ENCODE assay signal across 8 cellular contexts in the genomic region with DNA sequence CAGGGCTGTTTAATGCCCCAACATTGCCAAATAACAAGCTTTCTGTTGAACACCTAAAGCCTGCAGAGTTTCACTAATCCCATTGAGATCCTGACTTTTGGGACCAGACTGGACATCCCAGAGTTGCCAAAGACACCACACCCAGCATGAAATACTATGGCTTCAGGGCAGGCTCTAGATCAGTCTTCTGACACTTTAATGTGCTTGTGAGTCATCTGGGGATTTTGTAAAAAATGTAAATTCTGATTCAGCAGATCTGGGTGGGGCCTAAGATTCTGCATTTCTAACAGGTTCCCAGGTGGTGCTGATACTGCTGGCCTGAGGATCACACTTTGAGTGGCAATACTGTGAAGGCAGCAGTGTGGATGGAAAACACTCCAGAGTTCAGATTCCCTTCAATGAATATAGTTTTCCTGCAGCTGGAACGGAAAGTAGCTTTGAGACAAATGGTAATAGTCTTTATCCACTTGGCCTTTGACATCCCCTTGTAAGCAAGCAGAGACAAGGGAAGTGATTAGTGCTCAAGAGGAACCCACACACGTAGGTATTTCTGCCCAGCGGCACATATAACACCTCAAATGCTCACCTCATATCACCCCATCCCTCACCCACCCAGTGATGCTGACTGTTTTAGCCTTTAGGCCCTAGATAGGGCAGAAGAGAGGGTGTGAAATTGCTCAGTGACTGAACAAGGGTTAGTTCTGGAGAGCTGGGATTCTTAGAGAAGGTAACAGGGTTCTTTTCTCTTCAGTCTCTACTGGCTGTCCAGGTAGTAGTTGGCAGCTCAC. TPM values are rescaled to one million over a fixed set of nuclear protein-coding genes. Genes with fewer than 3 reads are reported as not detected.
DNase-seq lines count a peak whose midpoint lies in the region; ATAC-seq and TF ChIP-seq lines count a peak whose summit lies in the region.
"Had no signal": no experiment of that assay in that cellular context is flagged by ENCODE, and none has a peak within 500 bp of the region (broad histone marks: within the 10 kb centered on the region; RNA-seq: fewer than 3 reads in every experiment).

No MANE protein-coding gene starts in this region.

- peaks cover 2% of the 10 kb centered on the region for H3K4me1 ChIP-seq in right cardiac atrium (ENCODE audit: control insufficient read depth, insufficient read depth, low read length)

- H3K27ac Mint-ChIP-seq in activated T-helper 17 cell treated with anti-CD3 and anti-CD28 coated beads, Interleukin-2, amount 50 U/mL, for 72 hours, result peak overlapping the region; percentile 17

- DNase-seq in retinal pigment epithelial cell (ENCODE audit: low read depth) (peak; percentile 52), right cardiac atrium (no peak), SHP77 (lab: John Stamatoyannopoulos, UW) (no peak)
- DNase-seq: H7 had no signal

- no peaks in the 10 kb centered on the region for H3K36me3 Mint-ChIP-seq in activated T-helper 17 cell treated with anti-CD3 and anti-CD28 coated beads, Interleukin-2, amount 50 U/mL, for 72 hours (ENCODE audit: low read depth)

- no peaks in the 10 kb centered on the region for H3K27me3 ChIP-seq in right cardiac atrium (ENCODE audit: control insufficient read depth, insufficient read depth)

- no peaks in the 10 kb centered on the region for H3K9me3 Mint-ChIP-seq in activated T-helper 17 cell treated with anti-CD3 and anti-CD28 coated beads, Interleukin-2, amount 50 U/mL, for 72 hours

- H3K27me3 Mint-ChIP-seq in activated T-helper 17 cell treated with anti-CD3 and anti-CD28 coated beads, Interleukin-2, amount 50 U/mL, for 72 hours, result no peaks in the 10 kb centered on the region

- H3K27ac ChIP-seq in right cardiac atrium (ENCODE audit: low read length), result no peak overlapping the region

- ATAC-seq in GM18861 (IDR thresholded peaks at IDR 0.05; ENCODE audit: unreplicated experiment) (peak; percentile 69), HG03175 (IDR thresholded peaks at IDR 0.05; ENCODE audit: unreplicated experiment) (peak; percentile 63), HG03097 (IDR thresholded peaks at IDR 0.05; ENCODE audit: low FRiP score, unreplicated experiment) (no peak), right cardiac atrium (no peak)
- ATAC-seq in activated T-helper 17 cell treated with anti-CD3 and anti-CD28 coated beads, Interleukin-2, amount 50 U/mL, for 72 hours (replicated peaks), result peak; percentile 92

- TF ChIP-seq CTCF in retinal pigment epithelial cell (conservative IDR thresholded peaks at IDR 0.05; ENCODE audit: low read depth, low read length), result no peak

- no peaks in the 10 kb centered on the region for H3K9me3 ChIP-seq in right cardiac atrium (ENCODE audit: control insufficient read depth, low read length)

- no peak overlapping the region for H3K4me3 Mint-ChIP-seq in activated T-helper 17 cell treated with anti-CD3 and anti-CD28 coated beads, Interleukin-2, amount 50 U/mL, for 72 hours

- H3K4me3 ChIP-seq in retinal pigment epithelial cell (ENCODE audit: low read length), result no peak overlapping the region
- no peak overlapping the region for H3K4me3 ChIP-seq in right cardiac atrium (ENCODE audit: low read length)

- intact Hi-C loops in right cardiac atrium (cut with DNase I), result no loop called here

- peaks cover 7% of the 10 kb centered on the region for H3K4me1 Mint-ChIP-seq in activated T-helper 17 cell treated with anti-CD3 and anti-CD28 coated beads, Interleukin-2, amount 50 U/mL, for 72 hours

- 42% methylated on average over 3 of the region's 3 CpGs for WGBS in right cardiac atrium

RNA-seq across cellular contexts. Expression of gene GSK3B, which starts 51.4 kb away (rescaled TPM):
- 10 to 100 TPM; 31.5 to 36.9 TPM for total RNA-seq in activated T-helper 17 cell treated with anti-CD3 and anti-CD28 coated beads, Interleukin-2, amount 50 U/mL, for 72 hours
- total RNA-seq in right cardiac atrium, result 10 to 100 TPM; 37.9 to 44.6 (median 41.1) TPM
- polyA plus RNA-seq in right cardiac atrium, result 11.4 TPM

Comparison
In these comparisons a context has a peak if more than half of its experiments do, and no peak if none do; other contexts are left out.
1. ATAC-seq: peak in GM18861 (single experiment), HG03175 (single experiment) and activated T-helper 17 cell treated with anti-CD3 and anti-CD28 coated beads, Interleukin-2, amount 50 U/mL, for 72 hours (single experiment); none in HG03097 (single experiment) and right cardiac atrium (0 of 2).